16 cellular contexts compared by ENCODE assay signal in the genomic region with DNA sequence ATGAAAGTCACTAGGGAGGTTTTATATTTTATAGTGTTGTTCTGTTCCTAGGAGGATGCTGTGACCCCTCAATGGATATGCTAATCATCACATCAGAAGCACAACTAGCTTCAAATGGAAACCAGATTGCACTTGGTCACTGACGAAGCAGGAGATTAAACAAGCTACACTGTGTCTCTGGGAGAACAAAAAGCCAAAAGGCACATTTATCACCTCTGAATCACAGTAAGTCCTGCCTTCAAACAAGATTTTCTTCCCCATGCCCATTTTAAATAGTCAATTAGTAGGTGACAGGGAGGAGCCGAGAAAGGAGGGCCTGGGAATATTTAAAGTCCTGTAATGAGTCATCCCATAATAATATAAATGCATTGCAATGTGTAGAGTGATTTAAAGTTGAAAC.
"Had no signal": no experiment of that assay in that cellular context is flagged by ENCODE, and none has a peak within 500 bp of the region (broad histone marks: within the 10 kb centered on the region; RNA-seq: fewer than 3 reads in every experiment).

No MANE protein-coding gene starts in this region.

- H3K4me1 Mint-ChIP-seq: activated T-helper 17 cell treated with anti-CD3 and anti-CD28 coated beads, Interleukin-2, amount 50 U/mL, for 72 hours; stimulated activated naive B cell treated with anti-CD40 and anti-IgM and Interleukin-4, amounts not matched to agents 10 μg/mL and 1 μg/mL and 100 μg/mL, for 72 hours; T-cell had no signal

- DNase-seq: activated CD4-positive, alpha-beta T cell treated with anti-CD3 and anti-CD28 coated beads, Interleukin-2, amount 50 U/mL, for 1 hour; activated naive CD4-positive, alpha-beta T cell treated with Interleukin-2 at 50 U/mL for 16 hours; activated T-cell treated with anti-CD3 and anti-CD28 coated beads for 4 hours; central memory CD4-positive, alpha-beta T cell; colonic mucosa; ovary; sigmoid colon; stimulated activated CD4-positive, alpha-beta T cell treated with anti-CD3 and anti-CD28 coated beads, Interleukin-12 subunit alpha, Interleukin-12 subunit beta, amount 100 ng/mL, for 4 hours; stimulated activated CD4-positive, alpha-beta T cell treated with anti-CD3 and anti-CD28 coated beads, Interleukin-2, amount 100 ng/mL, for 24 hours; stimulated activated naive B cell treated with anti-CD40 and anti-IgM and Interleukin-4, amounts not matched to agents 10 μg/mL and 1 μg/mL and 100 μg/mL, for 72 hours; T-cell; T-helper 9 cell; thyroid gland had no signal

- H3K9me3 ChIP-seq: colonic mucosa, ovary, sigmoid colon, thyroid gland had no signal

- H3K27ac ChIP-seq: colonic mucosa, ovary, sigmoid colon, thyroid gland had no signal

- H3K36me3 Mint-ChIP-seq: stimulated activated naive B cell treated with anti-CD40 and anti-IgM and Interleukin-4, amounts not matched to agents 10 μg/mL and 1 μg/mL and 100 μg/mL, for 72 hours; T-cell had no signal

- H3K36me3 ChIP-seq: colonic mucosa, ovary, sigmoid colon, thyroid gland had no signal

- H3K4me3 ChIP-seq: colonic mucosa, ovary, sigmoid colon, thyroid gland had no signal

- ATAC-seq: activated CD4-positive, CD25-positive, alpha-beta regulatory T cell treated with anti-CD3 and anti-CD28 coated beads, Interleukin-2, amount 50 U/mL, for 24 hours; activated T-helper 17 cell treated with anti-CD3 and anti-CD28 coated beads, Interleukin-2, amount 50 U/mL, for 72 hours; stimulated activated naive B cell treated with anti-CD40 and anti-IgM and Interleukin-4, amounts not matched to agents 10 μg/mL and 1 μg/mL and 100 μg/mL, for 72 hours; T-cell had no signal

- H3K4me3 Mint-ChIP-seq: activated T-helper 17 cell treated with anti-CD3 and anti-CD28 coated beads, Interleukin-2, amount 50 U/mL, for 72 hours; stimulated activated naive B cell treated with anti-CD40 and anti-IgM and Interleukin-4, amounts not matched to agents 10 μg/mL and 1 μg/mL and 100 μg/mL, for 72 hours; T-cell had no signal

- H3K4me1 ChIP-seq: colonic mucosa, thyroid gland had no signal

- H3K27me3 ChIP-seq: colonic mucosa, ovary, sigmoid colon, thyroid gland had no signal

- H3K27ac Mint-ChIP-seq: activated T-helper 17 cell treated with anti-CD3 and anti-CD28 coated beads, Interleukin-2, amount 50 U/mL, for 72 hours; stimulated activated naive B cell treated with anti-CD40 and anti-IgM and Interleukin-4, amounts not matched to agents 10 μg/mL and 1 μg/mL and 100 μg/mL, for 72 hours; T-cell had no signal

- H3K9me3 Mint-ChIP-seq: activated T-helper 17 cell treated with anti-CD3 and anti-CD28 coated beads, Interleukin-2, amount 50 U/mL, for 72 hours; stimulated activated naive B cell treated with anti-CD40 and anti-IgM and Interleukin-4, amounts not matched to agents 10 μg/mL and 1 μg/mL and 100 μg/mL, for 72 hours; T-cell had no signal

- FAIRE-seq: astrocyte had no signal
